ENCODE assay signal across 1 cellular context in genomic region chr1:2134604-2135307, GRCh38.
A peak's percentile ranks its signal among the peaks of the same experiment; 100 is the strongest.
TF ChIP-seq lines count a peak whose summit lies in the region.

No MANE protein-coding gene starts in this region.

TF ChIP-seq in HepG2, 621 proteins besides CTCF, POLR2A, EP300 and RAD21 (continued from another document):
- TF ChIP-seq HIC2 (CRISPR knock-in tag; IDR thresholded peaks at IDR 0.05; ENCODE audit: low read depth) (no peak), ZBTB2 (CRISPR knock-in tag; IDR thresholded peaks at IDR 0.05; ENCODE audit: low read depth) (no peak), SUZ12 (IDR thresholded peaks at IDR 0.05; ENCODE audit: low read depth, low read length) (no peak), ZNF30 (CRISPR knock-in tag; IDR thresholded peaks at IDR 0.05) (no peak), ZBTB7A (CRISPR knock-in tag; IDR thresholded peaks at IDR 0.05) (peak; percentile 88), ZMAT5 (CRISPR knock-in tag; IDR thresholded peaks at IDR 0.05; ENCODE audit: borderline replicate concordance, low read depth) (no peak), ZNF558 (CRISPR knock-in tag; IDR thresholded peaks at IDR 0.05; ENCODE audit: borderline replicate concordance) (0 out of 2 replicates have a peak, but pooled peaks have one; percentile 72), MBD4 (IDR thresholded peaks at IDR 0.05; ENCODE audit: borderline replicate concordance, low read length) (no peak), ZNF607 (CRISPR knock-in tag; IDR thresholded peaks at IDR 0.05; ENCODE audit: borderline replicate concordance) (no peak), ZNF407 (CRISPR knock-in tag; IDR thresholded peaks at IDR 0.05; ENCODE audit: not compliant biosample characterization) (peak; percentile 43), ZNF652 (CRISPR knock-in tag; IDR thresholded peaks at IDR 0.05; ENCODE audit: borderline replicate concordance, low read depth) (no peak), PBX2 (CRISPR knock-in tag; IDR thresholded peaks at IDR 0.05) (no peak)
